In genomic region chr15:89114974-89115373, GRCh38 we compare ENCODE assay signal across 9 cellular contexts. TPM values are rescaled to one million over a fixed set of nuclear protein-coding genes. Genes with fewer than 3 reads are reported as not detected.
DNase-seq lines count a peak whose midpoint lies in the region; ATAC-seq, FAIRE-seq and TF ChIP-seq lines count a peak whose summit lies in the region.
"Had no signal": no experiment of that assay in that cellular context is flagged by ENCODE, and none has a peak within 500 bp of the region (broad histone marks: within the 10 kb centered on the region; RNA-seq: fewer than 3 reads in every experiment).

No MANE protein-coding gene starts in this region.

- no peak for TF ChIP-seq EP300 in K562 (IDR thresholded peaks at IDR 0.05; ENCODE audit: low read length)

- H4K20me1 ChIP-seq in K562 (replicated peaks; ENCODE audit: control insufficient read depth, insufficient read depth, low read length) = no peaks in the 10 kb centered on the region

- POLR2A ChIA-PET in K562 (lab: Yijun Ruan, JAX) = interaction anchor here (0.9 to 4.0 kb wide), 4 partner anchors 10 to 25 kb away, joined by 3 to 11 read pairs (median 7); no protein-coding TSS in a partner anchor
- POLR2A ChIA-PET in CD8-positive, alpha-beta T cell (lab: Charles Lee) = interaction anchor here (1.4 kb wide), 1 partner anchor 213 kb away, joined by 3 read pairs; no protein-coding TSS in a partner anchor

- no peak overlapping the region for H3K9ac ChIP-seq in K562 (ENCODE audit: insufficient read depth in 1 of 2, low read depth in 2 of 2, low read length in 2 of 2)

- no peaks in the 10 kb centered on the region for H3K9me3 Mint-ChIP-seq in CD8-positive, alpha-beta T cell

- in situ Hi-C loops in K562 (cut with MboI) = no loop called here

- ATAC-seq in left cardiac atrium (no peak), K562 (no peak), right lobe of liver (peak in 3 of 4 donors; percentile 25 to 31 (median 25)), HG02588 (IDR thresholded peaks at IDR 0.05; ENCODE audit: unreplicated experiment) (no peak), GM21515 (IDR thresholded peaks at IDR 0.05; ENCODE audit: unreplicated experiment) (no peak)
- ATAC-seq in CD8-positive, alpha-beta T cell = no peak

- BruUV-seq in K562 (replicated peaks; lab: Mats Ljungman, UMichigan) = no TSS peak

- no peak for DNase-seq in left ventricle myocardium inferior
- DNase-seq in left cardiac atrium = no peak
- no peak for DNase-seq in K562 (ENCODE audit: extremely low read depth in 1 of 4, low spot score in 3 of 4)
- no peak for DNase-seq in right lobe of liver
- DNase-seq in vagina (ENCODE audit: extremely low spot score in 2 of 2) = no peak
- no peak for DNase-seq in CD8-positive, alpha-beta T cell

- H3K79me2 ChIP-seq in K562 (ENCODE audit: control insufficient read depth, insufficient read depth, low read length) = peaks cover 51% of the 10 kb centered on the region

- peaks cover 99% of the 10 kb centered on the region for H3K4me1 ChIP-seq in left ventricle myocardium inferior
- H3K4me1 ChIP-seq in K562 (replicated peaks in 1 of 2; ENCODE audit: control insufficient read depth in 2 of 2, insufficient read depth in 2 of 2, low read length in 2 of 2) = peaks cover 0 to 16% of the 10 kb centered on the region in 2 experiments; a peak in 4 of 5 replicates
- peaks cover 0 to 68% (median 22%) of the 10 kb centered on the region in 4 donors for H3K4me1 ChIP-seq in right lobe of liver
- peaks cover 74% of the 10 kb centered on the region for H3K4me1 ChIP-seq in vagina
- peaks cover 9% of the 10 kb centered on the region for H3K4me1 ChIP-seq in CD8-positive, alpha-beta T cell (ENCODE audit: insufficient read depth, low read length)

- no peaks in the 10 kb centered on the region for H3K27me3 Mint-ChIP-seq in CD8-positive, alpha-beta T cell (ENCODE audit: low read depth)

- TF ChIP-seq POLR2A in K562 (conservative IDR thresholded peaks at IDR 0.05) = no peak
- no peak for TF ChIP-seq POLR2A in right lobe of liver (IDR thresholded peaks at IDR 0.05)
- TF ChIP-seq POLR2A in vagina (IDR thresholded peaks at IDR 0.05) = no peak

- peaks cover 67% of the 10 kb centered on the region for H3K36me3 Mint-ChIP-seq in CD8-positive, alpha-beta T cell

- H3K9me3 ChIP-seq in left ventricle myocardium inferior (replicated peaks) (no peaks in the 10 kb centered on the region), K562 (replicated peaks; ENCODE audit: control insufficient read depth, insufficient read depth, low read depth, low read length) (no peaks in the 10 kb centered on the region), right lobe of liver (no peaks in the 10 kb centered on the region), vagina (no peaks in the 10 kb centered on the region)
- no peaks in the 10 kb centered on the region for H3K9me3 ChIP-seq in CD8-positive, alpha-beta T cell (ENCODE audit: low read length)

- WGBS in K562 (ENCODE audit: insufficient coverage, low coverage, missing lambda C conversion rate) = 70% methylated on average over 3 of the region's 3 CpGs
- 32% methylated on average over 3 of the region's 3 CpGs for WGBS in right lobe of liver (ENCODE audit: insufficient coverage, low coverage, low lambda C conversion rate, missing lambda C conversion rate)

- H3K27ac ChIP-seq in left ventricle myocardium inferior (replicated peaks) (peak overlapping the region; percentile 95), K562 (ENCODE audit: extremely low read depth, low read depth, low read length) (no peak overlapping the region), right lobe of liver (peak overlapping the region; percentile 80 to 84 (median 83)), vagina (peak overlapping the region; percentile 42)
- no peak overlapping the region for H3K27ac ChIP-seq in CD8-positive, alpha-beta T cell (ENCODE audit: low read depth, low read length)

- H2AFZ ChIP-seq in K562 (ENCODE audit: low read depth, low read length) = no peak overlapping the region

- intact Hi-C loops in left ventricle myocardium inferior (cut with micrococcal nuclease) (no loop called here), left cardiac atrium (cut with DNase I) (no loop called here), K562 (cut with micrococcal nuclease) (no loop called here), right lobe of liver (cut with DNase I) (no loop called here), vagina (cut with DNase I) (no loop called here)
- intact Hi-C loops in CD8-positive, alpha-beta T cell (cut with DNase I, micrococcal nuclease) = loop anchor here (5.0 to 10.0 kb wide), 2 partner anchors 38 to 60 kb away; no protein-coding TSS in a partner anchor

- no peak overlapping the region for H3K27ac Mint-ChIP-seq in CD8-positive, alpha-beta T cell

- no peaks in the 10 kb centered on the region for H3K27me3 ChIP-seq in left ventricle myocardium inferior (ENCODE audit: low read depth)
- no peaks in the 10 kb centered on the region for H3K27me3 ChIP-seq in K562 (ENCODE audit: control insufficient read depth in 2 of 2, insufficient read depth in 2 of 2, low read length in 2 of 2)
- H3K27me3 ChIP-seq in right lobe of liver = no peaks in the 10 kb centered on the region
- no peaks in the 10 kb centered on the region for H3K27me3 ChIP-seq in vagina
- no peaks in the 10 kb centered on the region for H3K27me3 ChIP-seq in CD8-positive, alpha-beta T cell (ENCODE audit: insufficient read depth, low read length)

- peak; percentile 6 for FAIRE-seq in K562 (lab: Jason Lieb, UNC)
- FAIRE-seq: endometrium had no signal

- TF ChIP-seq CTCF in left ventricle myocardium inferior (IDR thresholded peaks at IDR 0.05; ENCODE audit: borderline replicate concordance) (no peak), K562 (IDR thresholded peaks at IDR 0.05 in 2 of 3, conservative IDR thresholded peaks at IDR 0.05 in 1 of 3; ENCODE audit: insufficient read depth in 2 of 3, low read depth in 1 of 3, low read length in 3 of 3) (no peak), right lobe of liver (IDR thresholded peaks at IDR 0.05) (no peak), vagina (IDR thresholded peaks at IDR 0.05) (no peak)
- no peak for TF ChIP-seq CTCF in CD8-positive, alpha-beta T cell (IDR thresholded peaks at IDR 0.05)

- no peak overlapping the region for H3K4me2 ChIP-seq in K562 (ENCODE audit: insufficient read depth, low read length)

- CTCF ChIA-PET in K562 (lab: Yijun Ruan, JAX; ENCODE audit: low intra/inter-chr PET ratio) = no interaction called here
- CTCF ChIA-PET in CD8-positive, alpha-beta T cell (lab: Charles Lee) = interaction anchor here (0.9 to 4.9 kb wide), 4 partner anchors 10 to 58 kb away, joined by 3 to 24 read pairs (median 3); no protein-coding TSS in a partner anchor

- H3K36me3 ChIP-seq in left ventricle myocardium inferior (peaks cover 35% of the 10 kb centered on the region), K562 (ENCODE audit: control insufficient read depth, insufficient read depth, low read length) (peaks cover 77% of the 10 kb centered on the region), right lobe of liver (peaks cover 0 to 16% (median 6%) of the 10 kb centered on the region in 4 donors), vagina (peaks cover 0 to 15% of the 10 kb centered on the region in 2 donors)
- peaks cover 13% of the 10 kb centered on the region for H3K36me3 ChIP-seq in CD8-positive, alpha-beta T cell (ENCODE audit: insufficient read depth, low read length)

- TF ChIP-seq RAD21 in K562 (CRISPR knock-in tag; conservative IDR thresholded peaks at IDR 0.05 in 1 of 2, IDR thresholded peaks at IDR 0.05 in 1 of 2) = no peak

- H3K4me1 Mint-ChIP-seq in CD8-positive, alpha-beta T cell (ENCODE audit: low read depth) = peaks cover 11% of the 10 kb centered on the region

- H3K4me3 Mint-ChIP-seq in CD8-positive, alpha-beta T cell = no peak overlapping the region

- no peak overlapping the region for H3K4me3 ChIP-seq in left ventricle myocardium inferior
- H3K4me3 ChIP-seq in K562 = no peak overlapping the region
- no peak overlapping the region for H3K4me3 ChIP-seq in right lobe of liver
- no peak overlapping the region for H3K4me3 ChIP-seq in vagina
- H3K4me3 ChIP-seq in CD8-positive, alpha-beta T cell (ENCODE audit: low read depth, low read length) = no peak overlapping the region

- no peaks in the 10 kb centered on the region for H3K9me1 ChIP-seq in K562 (ENCODE audit: control insufficient read depth, insufficient read depth, low read length)

TF ChIP-seq in K562, 482 proteins besides CTCF, POLR2A, EP300 and RAD21:
- TF ChIP-seq RFX1 (IDR thresholded peaks at IDR 0.05) (peak; percentile 75), MITF (IDR thresholded peaks at IDR 0.05) (no peak)

RNA-seq across cellular contexts. Expression of gene ABHD2, which starts 26.7 kb away (rescaled TPM):
- total RNA-seq in left ventricle myocardium inferior (68.2 TPM), left cardiac atrium (100 to 1,000 TPM in 1 of 2 donors, 10 to 100 TPM in 1; 91.6 to 208 TPM), K562 (2014; rRNA removed) (33.0 and 57.6 TPM in 2 replicates), K562 (2014; rRNA removed; fragmentation: Illumina TruSeq; extraction: Trizol) (41.4 and 47.5 TPM in 2 replicates), K562 (2015; rRNA removed; fragmentation: Illumina TruSeq; extraction: Trizol) (48.9 and 49.2 TPM in 2 replicates), K562 (2021) (80.9 and 99.8 TPM in 2 replicates), right lobe of liver (100 to 1,000 TPM; 136 to 392 (median 315) TPM), vagina (33.6 TPM)
- 132 and 172 TPM in 2 replicates for total RNA-seq in K562 (2011; cell fraction: chromatin; rRNA removed; ENCODE audit: low replicate concordance)
- total RNA-seq in K562 (2011; cell fraction: nucleolus; rRNA removed) = 83.2 and 102 TPM in 2 replicates
- 106 and 122 TPM in 2 replicates for total RNA-seq in K562 (2011; cell fraction: nucleoplasm; rRNA removed)
- polyA plus RNA-seq in K562 (2011; rRNA removed) (54.0 and 74.7 TPM in 2 replicates), K562 (2014; fragmentation: Illumina TruSeq; extraction: Trizol) (76.3 and 78.6 TPM in 2 replicates), K562 (2014; fragmentation: Nextera tagmentation; extraction: Ambion mirVana) (10 to 100 TPM; 16.9 to 18.1 TPM), K562 (2014; rRNA removed) (30.4 and 34.5 TPM in 2 replicates)
- 51.7 and 55.3 TPM in 2 replicates for polyA plus RNA-seq in K562 (2011; cell fraction: cytosol; rRNA removed)
- polyA plus RNA-seq in K562 (2011; cell fraction: nucleus; rRNA removed) = 45.7 and 51.1 TPM in 2 replicates
- polyA plus RNA-seq in K562 (2012) = 31.8 and 34.6 TPM in 2 replicates
- 150 and 180 TPM in 2 replicates for polyA minus RNA-seq in K562 (2011; rRNA and poly(A)+ RNA removed)
- polyA minus RNA-seq in K562 (2011; cell fraction: cytosol; rRNA and poly(A)+ RNA removed) = 54.4 and 55.4 TPM in 2 replicates
- 26.9 and 57.4 TPM in 2 replicates for polyA minus RNA-seq in K562 (2011; cell fraction: nucleus; rRNA and poly(A)+ RNA removed)
- total RNA-seq in CD8-positive, alpha-beta T cell = 10 to 100 TPM; 22.2 to 25.7 TPM

Comparison
In these comparisons a context has a peak if more than half of its experiments do, and no peak if none do; other contexts are left out.
1. H3K27ac ChIP-seq: peak in left ventricle myocardium inferior (single experiment), right lobe of liver (3 of 3) and vagina (single experiment); none in K562 (single experiment) and CD8-positive, alpha-beta T cell (single experiment).
2. ATAC-seq: peak in right lobe of liver (3 of 4); none in left cardiac atrium (0 of 2), K562 (single experiment), HG02588 (single experiment), CD8-positive, alpha-beta T cell (single experiment) and GM21515 (single experiment).
3. intact Hi-C loops: an anchor here in CD8-positive, alpha-beta T cell (5.0 to 10.0 kb wide); none called in left ventricle myocardium inferior, left cardiac atrium, K562, right lobe of liver and vagina.